Comparison of ENCODE assay signal across 23 cellular contexts in the genomic region with DNA sequence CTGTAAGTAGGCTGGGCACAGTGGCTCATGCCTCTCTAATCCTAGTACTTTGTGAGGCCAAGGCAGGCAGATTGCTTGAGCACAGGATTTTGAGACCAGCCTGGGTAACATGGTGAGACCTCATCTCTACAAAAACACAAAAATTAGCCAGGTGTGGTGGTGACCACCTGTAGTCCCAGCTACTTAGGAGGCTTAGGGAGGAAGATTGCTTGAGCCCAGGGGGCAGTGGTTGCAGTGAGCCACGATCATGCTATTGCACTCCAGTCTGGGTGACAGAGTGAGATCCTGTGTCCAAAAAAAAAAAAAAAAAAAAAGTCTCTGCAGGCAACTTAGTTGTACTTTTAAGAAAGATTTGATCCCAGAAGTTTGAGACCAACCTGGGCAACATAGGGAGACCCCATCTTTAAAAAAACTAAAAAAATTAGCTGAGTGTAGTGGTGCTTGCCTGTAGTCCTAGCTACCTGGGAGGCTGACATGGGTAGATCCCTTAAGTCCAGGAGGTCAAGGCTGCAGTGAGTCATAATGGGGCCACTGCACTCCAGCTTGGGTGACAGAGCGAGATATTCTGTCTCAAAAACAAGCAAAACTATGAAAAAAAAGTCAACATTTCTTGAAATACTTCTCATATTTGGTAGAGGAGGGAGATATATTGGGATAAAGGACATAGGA. TPM values are rescaled to one million over a fixed set of nuclear protein-coding genes. Genes with fewer than 3 reads are reported as not detected.
A peak's percentile ranks its signal among the peaks of the same experiment; 100 is the strongest.
DNase-seq lines count a peak whose midpoint lies in the region; ATAC-seq and TF ChIP-seq lines count a peak whose summit lies in the region.
"Had no signal": no experiment of that assay in that cellular context is flagged by ENCODE, and none has a peak within 500 bp of the region (broad histone marks: within the 10 kb centered on the region; RNA-seq: fewer than 3 reads in every experiment).

No MANE protein-coding gene starts in this region.

- no peak overlapping the region for H2BK5ac ChIP-seq in mesenchymal stem cell (ENCODE audit: low read depth, low read length, poor library complexity, severe bottlenecking)

- H3K27ac ChIP-seq in CD4-positive, alpha-beta T cell (ENCODE audit: low read depth, low read length), result peak overlapping the region; percentile 39
- H3K27ac ChIP-seq in CD8-positive, alpha-beta memory T cell (ENCODE audit: low read depth, low read length), result no peak overlapping the region
- no peak overlapping the region for H3K27ac ChIP-seq in mesenchymal stem cell (ENCODE audit: low read length, poor library complexity, severe bottlenecking)
- H3K27ac ChIP-seq in MM.1S (ENCODE audit: low read length), result no peak overlapping the region
- H3K27ac ChIP-seq: C4-2B, epithelial cell of prostate, right atrium auricular region, RWPE1, upper lobe of left lung had no signal

- peaks cover 80% of the 10 kb centered on the region for H3K4me1 Mint-ChIP-seq in CD4-positive, alpha-beta T cell (ENCODE audit: low read depth)
- peaks cover 69 to 95% (median 88%) of the 10 kb centered on the region in 3 donors for H3K4me1 Mint-ChIP-seq in CD8-positive, alpha-beta memory T cell

- H3K9me3 ChIP-seq in CD4-positive, alpha-beta T cell (ENCODE audit: control insufficient read depth, low read length), result no peaks in the 10 kb centered on the region
- no peaks in the 10 kb centered on the region for H3K9me3 ChIP-seq in CD8-positive, alpha-beta memory T cell (ENCODE audit: low read length)
- H3K9me3 ChIP-seq in mesenchymal stem cell (ENCODE audit: control insufficient read depth, low read length) (no peaks in the 10 kb centered on the region), MM.1S (replicated peaks; ENCODE audit: insufficient read depth, low read length) (no peaks in the 10 kb centered on the region)
- H3K9me3 ChIP-seq: right atrium auricular region, upper lobe of left lung had no signal

- no peaks in the 10 kb centered on the region for H3K27me3 Mint-ChIP-seq in CD4-positive, alpha-beta T cell
- H3K27me3 Mint-ChIP-seq in CD8-positive, alpha-beta memory T cell, result no peaks in the 10 kb centered on the region

- H3K4me2 ChIP-seq in mesenchymal stem cell (ENCODE audit: low read length, poor library complexity, severe bottlenecking) (no peak overlapping the region), MM.1S (ENCODE audit: low read depth, low read length) (no peak overlapping the region)

- H3K9me2 ChIP-seq in MM.1S (replicated peaks; ENCODE audit: insufficient read depth, low read length), result no peaks in the 10 kb centered on the region

- H3K4me1 ChIP-seq in CD8-positive, alpha-beta memory T cell (ENCODE audit: insufficient read depth, low read length), result peaks cover 95% of the 10 kb centered on the region
- no peaks in the 10 kb centered on the region for H3K4me1 ChIP-seq in mesenchymal stem cell (ENCODE audit: control insufficient read depth, insufficient read depth, low read depth, low read length)
- peaks cover 20% of the 10 kb centered on the region for H3K4me1 ChIP-seq in MM.1S (ENCODE audit: low read length)
- H3K4me1 ChIP-seq: right atrium auricular region had no signal

- H3K4me3 ChIP-seq in CD8-positive, alpha-beta memory T cell (ENCODE audit: low read length), result no peak overlapping the region
- H3K4me3 ChIP-seq in mesenchymal stem cell (ENCODE audit: insufficient read depth in 1 of 2, low read depth in 1 of 2, low read length in 2 of 2) (no peak overlapping the region), MM.1S (ENCODE audit: low read length) (no peak overlapping the region)
- H3K4me3 ChIP-seq: right atrium auricular region, upper lobe of left lung had no signal

- H2BK15ac ChIP-seq in mesenchymal stem cell (ENCODE audit: low read depth, poor library complexity, severe bottlenecking), result no peak overlapping the region

- peaks cover 16% of the 10 kb centered on the region for H4K20me1 ChIP-seq in MM.1S (ENCODE audit: insufficient read depth, low read length)

- no peak overlapping the region for H2AK5ac ChIP-seq in mesenchymal stem cell (ENCODE audit: low read length, severe bottlenecking)

- POLR2A ChIA-PET in CD4-positive, alpha-beta T cell (lab: Charles Lee), result interaction anchor here (0.9 to 2.0 kb wide), 4 partner anchors 8 to 23 kb away, joined by 3 to 13 read pairs (median 6); partner anchors contain the start of genes ATM and NPAT
- POLR2A ChIA-PET in CD8-positive, alpha-beta memory T cell (lab: Charles Lee), result interaction anchor here (0.7 to 2.3 kb wide), 2 partner anchors 10 to 36 kb away, joined by 8 to 12 read pairs; partner anchors contain the start of genes ATM and NPAT

- no peak overlapping the region for H3K4ac ChIP-seq in mesenchymal stem cell (ENCODE audit: low read depth in 1 of 2, low read length in 2 of 2)

- no peak overlapping the region for H3K9ac ChIP-seq in mesenchymal stem cell (ENCODE audit: low read length)
- H3K9ac ChIP-seq in MM.1S (ENCODE audit: low read length), result no peak overlapping the region

- CTCF ChIA-PET in CD4-positive, alpha-beta T cell (lab: Charles Lee), result interaction anchor here (1.4 kb wide), 1 partner anchor 10 kb away, joined by 4 read pairs; the partner anchor contains the start of gene ATM
- CTCF ChIA-PET in CD8-positive, alpha-beta memory T cell (lab: Charles Lee), result interaction anchor here (1.0 to 12.9 kb wide), 2 partner anchors 10 to 19 kb away, joined by 3 to 160 read pairs; partner anchors contain the start of genes ATM and NPAT

- no peaks in the 10 kb centered on the region for H3K27me3 ChIP-seq in CD4-positive, alpha-beta T cell (ENCODE audit: control insufficient read depth, insufficient read depth, low read length)
- H3K27me3 ChIP-seq in CD8-positive, alpha-beta memory T cell (ENCODE audit: insufficient read depth, low read length, poor library complexity, severe bottlenecking), result no peaks in the 10 kb centered on the region
- H3K27me3 ChIP-seq in mesenchymal stem cell (ENCODE audit: control insufficient read depth in 1 of 2, insufficient read depth in 1 of 2, low read length in 2 of 2), result no peaks in the 10 kb centered on the region
- H3K27me3 ChIP-seq in MM.1S (replicated peaks; ENCODE audit: insufficient read depth, low read length), result no peaks in the 10 kb centered on the region
- H3K27me3 ChIP-seq: right atrium auricular region, upper lobe of left lung had no signal

- H2BK120ac ChIP-seq in mesenchymal stem cell (ENCODE audit: low read depth, low read length), result no peak overlapping the region

- TF ChIP-seq CTCF in CD4-positive, alpha-beta T cell (IDR thresholded peaks at IDR 0.05), result no peak
- no peak for TF ChIP-seq CTCF in MM.1S (IDR thresholded peaks at IDR 0.05; ENCODE audit: low read length)

- H2AFZ ChIP-seq in mesenchymal stem cell (ENCODE audit: low read depth, low read length) (no peak overlapping the region), MM.1S (ENCODE audit: low read length) (no peak overlapping the region)

- H3K79me1 ChIP-seq in mesenchymal stem cell (replicated peaks; ENCODE audit: low read length, poor library complexity, severe bottlenecking), result peaks cover 22% of the 10 kb centered on the region

- no peak overlapping the region for H2BK12ac ChIP-seq in mesenchymal stem cell (ENCODE audit: low read length in 2 of 2)

- H3K14ac ChIP-seq in mesenchymal stem cell (ENCODE audit: low read length in 2 of 2), result no peak overlapping the region

- DNase-seq in CD4-positive, alpha-beta T cell, result no peak
- no peak for DNase-seq in CD8-positive, alpha-beta memory T cell
- no peak for DNase-seq in activated naive CD4-positive, alpha-beta T cell treated with anti-CD3 and anti-CD28 coated beads, Interleukin-2, amount 50 U/mL, for 72 hours (ENCODE audit: low spot score in 2 of 2)
- DNase-seq in mesenchymal stem cell (peak; percentile 25), MM.1S (no peak), foreskin melanocyte (no peak), GF-D8 (lab: John Stamatoyannopoulos, UW) (no peak)
- DNase-seq: activated CD4-positive, alpha-beta T cell treated with anti-CD3 and anti-CD28 coated beads, Interleukin-2, amount 50 U/mL, for 48 hours; activated CD8-positive, alpha-beta memory T cell treated with anti-CD3 and anti-CD28 coated beads, Interleukin-2, amount 50 U/mL, for 48 hours; activated effector memory CD4-positive, alpha-beta T cell treated with Interleukin-2 at 50 U/mL for 16 hours; aorta; DMS 273 treated with DMSO at 0.1 percent for 48 hours; effector CD4-positive, alpha-beta T cell; GOT3; islet precursor cell; left ventricle myocardium superior; substantia nigra; T-helper 2 cell; upper lobe of left lung had no signal

- no peak overlapping the region for H3K23ac ChIP-seq in mesenchymal stem cell (ENCODE audit: low read length in 2 of 2)

- peaks cover 82% of the 10 kb centered on the region for H3K36me3 Mint-ChIP-seq in CD4-positive, alpha-beta T cell (ENCODE audit: low read depth)
- peaks cover 28 to 75% (median 31%) of the 10 kb centered on the region in 3 donors for H3K36me3 Mint-ChIP-seq in CD8-positive, alpha-beta memory T cell
- H3K36me3 Mint-ChIP-seq in activated naive CD4-positive, alpha-beta T cell treated with anti-CD3 and anti-CD28 coated beads, Interleukin-2, amount 50 U/mL, for 72 hours, result peaks cover 8 to 15% of the 10 kb centered on the region in 2 donors

- H3K18ac ChIP-seq in mesenchymal stem cell (ENCODE audit: low read depth in 1 of 2, low read length in 2 of 2), result no peak overlapping the region

- peak overlapping the region; percentile 12 for H4K8ac ChIP-seq in mesenchymal stem cell (ENCODE audit: low read length)

- H3K9me3 Mint-ChIP-seq in CD4-positive, alpha-beta T cell, result no peaks in the 10 kb centered on the region
- H3K9me3 Mint-ChIP-seq in CD8-positive, alpha-beta memory T cell, result no peaks in the 10 kb centered on the region
- H3K9me3 Mint-ChIP-seq in activated naive CD4-positive, alpha-beta T cell treated with anti-CD3 and anti-CD28 coated beads, Interleukin-2, amount 50 U/mL, for 72 hours, result no peaks in the 10 kb centered on the region

- H3K27ac Mint-ChIP-seq in CD4-positive, alpha-beta T cell, result no peak overlapping the region
- H3K27ac Mint-ChIP-seq in CD8-positive, alpha-beta memory T cell, result peak overlapping the region in 7 of 8 donors; percentile 36 to 83 (median 74)
- H3K27ac Mint-ChIP-seq in activated naive CD4-positive, alpha-beta T cell treated with anti-CD3 and anti-CD28 coated beads, Interleukin-2, amount 50 U/mL, for 72 hours, result peak overlapping the region; percentile 9 to 60

- no peak for ATAC-seq in CD4-positive, alpha-beta T cell (ENCODE audit: poor library complexity)
- no peak for ATAC-seq in activated naive CD4-positive, alpha-beta T cell treated with anti-CD3 and anti-CD28 coated beads, Interleukin-2, amount 50 U/mL, for 72 hours
- ATAC-seq: left ventricle myocardium superior had no signal

- H3K79me2 ChIP-seq in MM.1S (ENCODE audit: low read length), result no peaks in the 10 kb centered on the region; the same call in 1 of the 2 replicates

- WGBS in mesenchymal stem cell, result 100% methylated on average over 1 of the region's 2 CpGs

- peaks cover 29% of the 10 kb centered on the region for H3K36me3 ChIP-seq in CD8-positive, alpha-beta memory T cell (ENCODE audit: insufficient read depth, low read length)
- peaks cover 23 to 89% of the 10 kb centered on the region in 2 experiments for H3K36me3 ChIP-seq in mesenchymal stem cell (ENCODE audit: control insufficient read depth in 1 of 2, insufficient read depth in 2 of 2, low read depth in 1 of 2, low read length in 2 of 2)
- H3K36me3 ChIP-seq in MM.1S (replicated peaks; ENCODE audit: insufficient read depth, low read length), result peaks cover 3% of the 10 kb centered on the region; the same call in 1 of the 2 replicates

- H4K91ac ChIP-seq in mesenchymal stem cell (ENCODE audit: low read length), result no peak overlapping the region

- peaks cover 16% of the 10 kb centered on the region for H3F3A ChIP-seq in MM.1S (ENCODE audit: insufficient read depth, low read length)

- intact Hi-C loops in CD4-positive, alpha-beta T cell (cut with DNase I, micrococcal nuclease), result no loop called here

- peak overlapping the region; percentile 52 for H3K4me3 Mint-ChIP-seq in CD4-positive, alpha-beta T cell
- H3K4me3 Mint-ChIP-seq in CD8-positive, alpha-beta memory T cell, result peak overlapping the region in 6 of 7 donors; percentile 8 to 81 (median 46)

RNA-seq across cellular contexts. Expression of gene ATM, which starts 10.5 kb away (rescaled TPM):
- 100 to 1,000 TPM; 307 to 329 TPM for total RNA-seq in CD4-positive, alpha-beta T cell
- total RNA-seq in CD8-positive, alpha-beta memory T cell, result 10 to 100 TPM; 76.0 to 77.1 TPM
- polyA plus RNA-seq in CD8-positive, alpha-beta memory T cell, result 87.1 TPM
- total RNA-seq in activated naive CD4-positive, alpha-beta T cell treated with anti-CD3 and anti-CD28 coated beads, Interleukin-2, amount 50 U/mL, for 72 hours, result 10 to 100 TPM; 36.4 to 81.3 TPM
- polyA plus RNA-seq in mesenchymal stem cell (2013, experiment 1 of 2), result 22.4 TPM
- polyA plus RNA-seq in mesenchymal stem cell (2013, experiment 2 of 2), result 20.4 TPM

RNA-seq across cellular contexts. Expression of gene NPAT, which starts 11.0 kb away (rescaled TPM):
- total RNA-seq in CD4-positive, alpha-beta T cell, result 10 to 100 TPM; 25.4 to 28.9 TPM
- total RNA-seq in CD8-positive, alpha-beta memory T cell, result 10 to 100 TPM; 38.9 to 39.7 TPM
- polyA plus RNA-seq in CD8-positive, alpha-beta memory T cell, result 39.6 TPM
- total RNA-seq in activated naive CD4-positive, alpha-beta T cell treated with anti-CD3 and anti-CD28 coated beads, Interleukin-2, amount 50 U/mL, for 72 hours, result 10 to 100 TPM; 27.4 to 52.9 TPM
- 9.6 TPM for polyA plus RNA-seq in mesenchymal stem cell (2013, experiment 1 of 2)
- polyA plus RNA-seq in mesenchymal stem cell (2013, experiment 2 of 2), result 9.3 TPM
